23 cellular contexts compared by ENCODE assay signal in genomic region chr3:118036215-118036614, GRCh38.
"Had no signal": no experiment of that assay in that cellular context is flagged by ENCODE, and none has a peak within 500 bp of the region (broad histone marks: within the 10 kb centered on the region; RNA-seq: fewer than 3 reads in every experiment).

No MANE protein-coding gene starts in this region.

- DNase-seq: colonic mucosa; cortex of kidney; dermis blood vessel endothelial cell; dorsolateral prefrontal cortex; effector CD4-positive, alpha-beta T cell; effector CD8-positive, alpha-beta T cell; effector memory CD4-positive, alpha-beta T cell; effector memory CD8-positive, alpha-beta T cell; endodermal cell; erythroblast; esophagus squamous epithelium; foreskin fibroblast; foreskin keratinocyte; foreskin melanocyte; gastrocnemius medialis; glutamatergic neuron; head of caudate nucleus; heart left ventricle; heart right ventricle had no signal

- H3K9me3 ChIP-seq: colonic mucosa, gastrocnemius medialis had no signal

- H3K4me1 ChIP-seq: colonic mucosa, esophagus muscularis mucosa, esophagus squamous epithelium, foreskin keratinocyte, gastrocnemius medialis, gastroesophageal sphincter, heart left ventricle, heart right ventricle had no signal

- H3K36me3 ChIP-seq: colonic mucosa, esophagus muscularis mucosa, esophagus squamous epithelium, gastrocnemius medialis, gastroesophageal sphincter, heart left ventricle, heart right ventricle had no signal

- H3K4me3 ChIP-seq: colonic mucosa, coronary artery, dorsolateral prefrontal cortex, esophagus muscularis mucosa, esophagus squamous epithelium, gastrocnemius medialis, gastroesophageal sphincter, heart left ventricle, heart right ventricle had no signal

- H3K27ac ChIP-seq: colonic mucosa, coronary artery, dorsolateral prefrontal cortex, epithelial cell of prostate, esophagus muscularis mucosa, esophagus squamous epithelium, foreskin keratinocyte, gastrocnemius medialis, gastroesophageal sphincter, heart left ventricle, heart right ventricle had no signal

- H3K27me3 ChIP-seq: colonic mucosa, esophagus muscularis mucosa, esophagus squamous epithelium, foreskin keratinocyte, gastrocnemius medialis, gastroesophageal sphincter, heart left ventricle, heart right ventricle had no signal
